In genomic region chr1:247127519-247128282, GRCh38 we compare ENCODE assay signal across 7 cellular contexts. TPM values are rescaled to one million over a fixed set of nuclear protein-coding genes. Genes with fewer than 3 reads are reported as not detected.
DNase-seq lines count a peak whose midpoint lies in the region; ATAC-seq, FAIRE-seq and TF ChIP-seq lines count a peak whose summit lies in the region.
"Not testable (repeated sequence)": the region's sequence is repeated elsewhere in the genome, so short reads cannot be mapped to it uniquely, and the experiment has no call there.

No MANE protein-coding gene starts in this region.

- H4K20me1 ChIP-seq in endothelial cell of umbilical vein (replicated peaks; ENCODE audit: control insufficient read depth, extremely low read depth, insufficient read depth, low read length), result not testable (repeated sequence)

- dilution Hi-C loops in endothelial cell of umbilical vein (cut with MboI; ENCODE audit: extremely low pct_ligation_motif_present, low sequenced_read_pairs), result not testable (repeated sequence)

- in situ Hi-C loops in G401 (cut with HindIII; ENCODE audit: low sequenced_read_pairs), result not testable (repeated sequence)

- not testable (repeated sequence) for TF ChIP-seq POLR2A in endothelial cell of umbilical vein (IDR thresholded peaks at IDR 0.05; ENCODE audit: low read depth, low read length)

- intact Hi-C loops in endothelial cell of umbilical vein (cut with micrococcal nuclease), result loop anchor here (2.0 kb wide), 1 partner anchor 41 kb away; no protein-coding TSS in a partner anchor
- intact Hi-C loops in lower lobe of right lung (cut with DNase I), result not testable (repeated sequence)

- peak overlapping the region; percentile 30 for H3K4me2 ChIP-seq in endothelial cell of umbilical vein (ENCODE audit: insufficient read depth, low read length)

- not testable (repeated sequence) for TF ChIP-seq CTCF in endothelial cell of umbilical vein (IDR thresholded peaks at IDR 0.05; ENCODE audit: extremely low read depth in 1 of 2, insufficient read depth in 1 of 2, low read depth in 1 of 2, low read length in 2 of 2); lower lobe of right lung (IDR thresholded peaks at IDR 0.05)

- not testable (repeated sequence) for H3K9me1 ChIP-seq in endothelial cell of umbilical vein (replicated peaks; ENCODE audit: control insufficient read depth, extremely low read depth, insufficient read depth, low read length)

- not testable (repeated sequence) for H3K4me1 ChIP-seq in endothelial cell of umbilical vein (ENCODE audit: control insufficient read depth, extremely low read depth, insufficient read depth, low read length); lower lobe of right lung; rectal smooth muscle tissue (ENCODE audit: control insufficient read depth, insufficient read depth, low read length)

- H3K36me3 ChIP-seq in endothelial cell of umbilical vein (ENCODE audit: control insufficient read depth in 2 of 2, extremely low read depth in 1 of 2, insufficient read depth in 2 of 2, low read length in 2 of 2); lower lobe of right lung; rectal smooth muscle tissue (ENCODE audit: control insufficient read depth, insufficient read depth, low read length): not testable (repeated sequence)

- not testable (repeated sequence) for ATAC-seq in activated naive CD4-positive, alpha-beta T cell treated with anti-CD3 and anti-CD28 coated beads, Interleukin-2, amount 50 U/mL, for 72 hours; lower lobe of right lung

- H3K36me3 Mint-ChIP-seq in T-helper 1 cell treated with Interleukin-12 subunit alpha and Interleukin-12 subunit beta and Interleukin-4 antibody, amounts not matched to agents 30 μg/mL and 1 μg/mL, for 36 hours (ENCODE audit: low read depth), result peaks cover 16% of the 10 kb centered on the region
- peaks cover 27 to 38% of the 10 kb centered on the region in 2 donors for H3K36me3 Mint-ChIP-seq in activated naive CD4-positive, alpha-beta T cell treated with anti-CD3 and anti-CD28 coated beads, Interleukin-2, amount 50 U/mL, for 72 hours

- FAIRE-seq in endothelial cell of umbilical vein (lab: Jason Lieb, UNC), result peak; percentile 50

- H3K9ac ChIP-seq in endothelial cell of umbilical vein (replicated peaks; ENCODE audit: extremely low read depth, insufficient read depth, low read length); rectal smooth muscle tissue (ENCODE audit: low read length): not testable (repeated sequence)

- H2AFZ ChIP-seq in endothelial cell of umbilical vein (ENCODE audit: low read depth, low read length), result not testable (repeated sequence)

- H3K4me3 ChIP-seq in endothelial cell of umbilical vein (replicated peaks in 1 of 3; ENCODE audit: insufficient read depth in 1 of 3, low read depth in 1 of 3, low read length in 3 of 3), result peak overlapping the region in 2 of 3 experiments; percentile 23 to 50
- H3K4me3 ChIP-seq in lower lobe of right lung, result peak overlapping the region; percentile 18
- H3K4me3 ChIP-seq in rectal smooth muscle tissue (ENCODE audit: low read length), result peak overlapping the region; percentile 32

- H3K27ac ChIP-seq in endothelial cell of umbilical vein (ENCODE audit: insufficient read depth, low read depth, low read length); lower lobe of right lung; rectal smooth muscle tissue (ENCODE audit: low read depth, low read length): not testable (repeated sequence)

- CTCF ChIA-PET in endothelial cell of umbilical vein (lab: Charles Lee), result not testable (repeated sequence)

- not testable (repeated sequence) for H3K27me3 Mint-ChIP-seq in T-helper 1 cell treated with Interleukin-12 subunit alpha and Interleukin-12 subunit beta and Interleukin-4 antibody, amounts not matched to agents 30 μg/mL and 1 μg/mL, for 36 hours (ENCODE audit: low read depth)

- not testable (repeated sequence) for H3K27me3 ChIP-seq in endothelial cell of umbilical vein (ENCODE audit: control insufficient read depth in 2 of 2, insufficient read depth in 2 of 2, low read length in 2 of 2); lower lobe of right lung (ENCODE audit: low read depth); rectal smooth muscle tissue (ENCODE audit: control insufficient read depth, insufficient read depth, low read length)

- BruUV-seq in endothelial cell of umbilical vein (replicated peaks; lab: Mats Ljungman, UMichigan), result TSS peak; percentile 63

- H3K4me1 Mint-ChIP-seq in T-helper 1 cell treated with Interleukin-12 subunit alpha and Interleukin-12 subunit beta and Interleukin-4 antibody, amounts not matched to agents 30 μg/mL and 1 μg/mL, for 36 hours (ENCODE audit: low read depth), result not testable (repeated sequence)

- DNase-seq in G401 (ENCODE audit: low spot score), result peak; percentile 8
- peak; percentile 71 to 74 for DNase-seq in Kasumi-1 (lab: John Stamatoyannopoulos, UW)
- not testable (repeated sequence) for DNase-seq in activated naive CD4-positive, alpha-beta T cell treated with anti-CD3 and anti-CD28 coated beads, Interleukin-2, amount 50 U/mL, for 72 hours (ENCODE audit: low spot score in 2 of 2); lower lobe of right lung
- peak; percentile 14 for DNase-seq in endothelial cell of umbilical vein (ENCODE audit: low read depth, low spot score)

- not testable (repeated sequence) for H3K79me2 ChIP-seq in endothelial cell of umbilical vein (ENCODE audit: control insufficient read depth, insufficient read depth, low read length)

- POLR2A ChIA-PET in endothelial cell of umbilical vein (lab: Charles Lee), result not testable (repeated sequence)

- H3K9me3 Mint-ChIP-seq in T-helper 1 cell treated with Interleukin-12 subunit alpha and Interleukin-12 subunit beta and Interleukin-4 antibody, amounts not matched to agents 30 μg/mL and 1 μg/mL, for 36 hours, result peaks cover 31% of the 10 kb centered on the region
- H3K9me3 Mint-ChIP-seq in activated naive CD4-positive, alpha-beta T cell treated with anti-CD3 and anti-CD28 coated beads, Interleukin-2, amount 50 U/mL, for 72 hours, result peaks cover 6 to 14% of the 10 kb centered on the region in 2 donors

- peak overlapping the region; percentile 22 for H3K27ac Mint-ChIP-seq in T-helper 1 cell treated with Interleukin-12 subunit alpha and Interleukin-12 subunit beta and Interleukin-4 antibody, amounts not matched to agents 30 μg/mL and 1 μg/mL, for 36 hours
- H3K27ac Mint-ChIP-seq in activated naive CD4-positive, alpha-beta T cell treated with anti-CD3 and anti-CD28 coated beads, Interleukin-2, amount 50 U/mL, for 72 hours, result peak overlapping the region; percentile 77 to 94

- H3K4me3 Mint-ChIP-seq in T-helper 1 cell treated with Interleukin-12 subunit alpha and Interleukin-12 subunit beta and Interleukin-4 antibody, amounts not matched to agents 30 μg/mL and 1 μg/mL, for 36 hours, result peak overlapping the region; percentile 81

- H3K9me3 ChIP-seq in endothelial cell of umbilical vein (replicated peaks; ENCODE audit: control insufficient read depth, insufficient read depth, low read length), result not testable (repeated sequence)
- H3K9me3 ChIP-seq in lower lobe of right lung, result peaks cover 22% of the 10 kb centered on the region

RNA-seq across cellular contexts. Expression of gene ZNF669, which starts 23.5 kb away (rescaled TPM):
- total RNA-seq in G401 (2014; rRNA removed; shearing (Covaris generic)), result 7.5 and 14.3 TPM in 2 replicates
- 10 to 100 TPM in 1 of 2 donors, 1 to 10 TPM in 1; 6.2 to 10.1 TPM for total RNA-seq in activated naive CD4-positive, alpha-beta T cell treated with anti-CD3 and anti-CD28 coated beads, Interleukin-2, amount 50 U/mL, for 72 hours
- total RNA-seq in endothelial cell of umbilical vein (7.8 and 9.7 TPM in 2 replicates), lower lobe of right lung (9.0 TPM)
- 2.3 and 2.4 TPM in 2 replicates for polyA plus RNA-seq in endothelial cell of umbilical vein
- 3.3 and 3.5 TPM in 2 replicates for polyA plus RNA-seq in endothelial cell of umbilical vein (2011; cell fraction: cytosol; rRNA removed)
- polyA plus RNA-seq in endothelial cell of umbilical vein (2011; cell fraction: nucleus; rRNA removed), result 3.0 and 3.9 TPM in 2 replicates
- polyA plus RNA-seq in endothelial cell of umbilical vein (2012), result 3.4 and 4.3 TPM in 2 replicates
- polyA minus RNA-seq in endothelial cell of umbilical vein, result 3.8 and 5.3 TPM in 2 replicates
- 3.4 TPM for polyA minus RNA-seq in endothelial cell of umbilical vein (2011; cell fraction: cytosol; rRNA and poly(A)+ RNA removed)
- polyA minus RNA-seq in endothelial cell of umbilical vein (2011; cell fraction: nucleus; rRNA and poly(A)+ RNA removed), result 5.1 and 6.4 TPM in 2 replicates

RNA-seq across cellular contexts. Expression of gene ZNF124, which starts 44.1 kb away (rescaled TPM):
- total RNA-seq in G401 (2014; rRNA removed; shearing (Covaris generic)), result 94.0 and 100 TPM in 2 replicates
- total RNA-seq in activated naive CD4-positive, alpha-beta T cell treated with anti-CD3 and anti-CD28 coated beads, Interleukin-2, amount 50 U/mL, for 72 hours, result 10 to 100 TPM; 11.0 to 13.2 TPM
- 20.3 and 25.6 TPM in 2 replicates for total RNA-seq in endothelial cell of umbilical vein
- 2.8 and 3.5 TPM in 2 replicates for polyA plus RNA-seq in endothelial cell of umbilical vein
- polyA plus RNA-seq in endothelial cell of umbilical vein (2011; cell fraction: cytosol; rRNA removed), result 5.9 and 6.0 TPM in 2 replicates
- 13.8 and 16.3 TPM in 2 replicates for polyA plus RNA-seq in endothelial cell of umbilical vein (2011; cell fraction: nucleus; rRNA removed)
- 6.2 and 8.5 TPM in 2 replicates for polyA plus RNA-seq in endothelial cell of umbilical vein (2012)
- 24.5 and 24.9 TPM in 2 replicates for polyA minus RNA-seq in endothelial cell of umbilical vein
- 82.1 TPM for polyA minus RNA-seq in endothelial cell of umbilical vein (2011; cell fraction: cytosol; rRNA and poly(A)+ RNA removed)
- 23.2 and 34.7 TPM in 2 replicates for polyA minus RNA-seq in endothelial cell of umbilical vein (2011; cell fraction: nucleus; rRNA and poly(A)+ RNA removed)
- total RNA-seq in lower lobe of right lung, result 29.1 TPM

RNA-seq across cellular contexts. Expression of gene ZNF670, which starts 49.1 kb away (rescaled TPM):
- 11.1 and 11.4 TPM in 2 replicates for total RNA-seq in G401 (2014; rRNA removed; shearing (Covaris generic))
- total RNA-seq in activated naive CD4-positive, alpha-beta T cell treated with anti-CD3 and anti-CD28 coated beads, Interleukin-2, amount 50 U/mL, for 72 hours, result 1 to 10 TPM; 3.2 to 4.5 TPM
- total RNA-seq in endothelial cell of umbilical vein (5.1 and 5.2 TPM in 2 replicates), lower lobe of right lung (3.2 TPM)
- polyA plus RNA-seq in endothelial cell of umbilical vein, result 0.72 and 1.3 TPM in 2 replicates
- polyA plus RNA-seq in endothelial cell of umbilical vein (2011; cell fraction: cytosol; rRNA removed), result 2.4 and 2.5 TPM in 2 replicates
- 1.9 and 2.2 TPM in 2 replicates for polyA plus RNA-seq in endothelial cell of umbilical vein (2011; cell fraction: nucleus; rRNA removed)
- polyA plus RNA-seq in endothelial cell of umbilical vein (2012), result 1.9 and 3.8 TPM in 2 replicates
- polyA minus RNA-seq in endothelial cell of umbilical vein, result 1.2 and 2.4 TPM in 2 replicates
- 1.5 TPM for polyA minus RNA-seq in endothelial cell of umbilical vein (2011; cell fraction: cytosol; rRNA and poly(A)+ RNA removed)
- polyA minus RNA-seq in endothelial cell of umbilical vein (2011; cell fraction: nucleus; rRNA and poly(A)+ RNA removed), result 2.5 and 2.7 TPM in 2 replicates
